In the genomic region with DNA sequence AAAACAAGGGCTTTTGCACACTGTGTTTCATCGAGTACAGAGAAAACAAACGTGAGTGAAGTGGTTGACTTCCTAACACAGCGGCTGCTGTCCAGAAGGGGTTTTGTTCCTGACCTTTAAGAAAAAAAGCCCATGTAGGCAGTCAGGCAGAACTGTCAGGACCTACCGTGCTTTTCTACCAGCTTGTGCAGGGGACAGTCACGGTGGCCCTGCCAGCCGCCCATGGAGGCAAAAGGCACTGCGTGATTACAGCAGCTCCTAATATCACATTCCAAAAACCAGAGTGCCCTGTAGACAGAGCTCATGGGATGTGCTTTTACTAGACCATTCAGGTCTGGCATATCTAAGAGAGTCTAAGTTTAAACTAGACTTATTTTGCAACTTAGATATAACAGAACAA, we compare ENCODE assay signal across 12 cellular contexts. TPM values are rescaled to one million over a fixed set of nuclear protein-coding genes. Genes with fewer than 3 reads are reported as not detected.
DNase-seq lines count a peak whose midpoint lies in the region; ATAC-seq, FAIRE-seq and TF ChIP-seq lines count a peak whose summit lies in the region.
"Had no signal": no experiment of that assay in that cellular context is flagged by ENCODE, and none has a peak within 500 bp of the region (broad histone marks: within the 10 kb centered on the region; RNA-seq: fewer than 3 reads in every experiment).

No MANE protein-coding gene starts in this region.

- H3K4me3 ChIP-seq in HepG2 (replicated peaks in 1 of 3; ENCODE audit: insufficient read depth in 1 of 3, low read depth in 2 of 3, low read length in 3 of 3) (no peak overlapping the region), right lobe of liver (no peak overlapping the region)
- H3K4me3 ChIP-seq: esophagus squamous epithelium had no signal

- peak overlapping the region; percentile 73 for H3K27ac Mint-ChIP-seq in activated naive CD8-positive, alpha-beta T cell
- H3K27ac Mint-ChIP-seq in nephron progenitor cell (peak overlapping the region; percentile 54), Calu3 (ENCODE audit: unreplicated experiment) (no peak overlapping the region)

- H3K9me3 ChIP-seq in HepG2 (ENCODE audit: low read length) (no peaks in the 10 kb centered on the region), right lobe of liver (no peaks in the 10 kb centered on the region)
- H3K9me3 ChIP-seq: esophagus squamous epithelium had no signal

- DNase-seq in HepG2 (ENCODE audit: low spot score) (no peak), right lobe of liver (no peak), nephron progenitor cell (no peak), Calu3 (no peak), DMS53 treated with DMSO at 0.1 percent for 48 hours (lab: John Stamatoyannopoulos, UW; ENCODE audit: unreplicated experiment) (no peak)
- DNase-seq: esophagus squamous epithelium; NCI-H187; NCI-H82; stimulated activated CD8-positive, alpha-beta memory T cell treated with anti-CD3 and anti-CD28 coated beads, Interleukin-4, amount 100 ng/mL, for 48 hours had no signal

- no peak for TF ChIP-seq CTCF in HepG2 (CRISPR knock-in tag; IDR thresholded peaks at IDR 0.05)
- TF ChIP-seq CTCF in right lobe of liver (IDR thresholded peaks at IDR 0.05) = no peak
- TF ChIP-seq CTCF in nephron progenitor cell (IDR thresholded peaks at IDR 0.05) = no peak
- TF ChIP-seq CTCF in Calu3 (IDR thresholded peaks at IDR 0.05; ENCODE audit: unreplicated experiment) = no peak

- no peaks in the 10 kb centered on the region for H3K9me3 Mint-ChIP-seq in activated naive CD8-positive, alpha-beta T cell (ENCODE audit: low read depth)
- H3K9me3 Mint-ChIP-seq in nephron progenitor cell = no peaks in the 10 kb centered on the region
- no peaks in the 10 kb centered on the region for H3K9me3 Mint-ChIP-seq in Calu3 (ENCODE audit: low read depth, unreplicated experiment)

- no peak for TF ChIP-seq RAD21 in HepG2 (CRISPR knock-in tag; IDR thresholded peaks at IDR 0.05)

- WGBS in HepG2 (ENCODE audit: low lambda C conversion rate) = 98% methylated on average over 5 of the region's 7 CpGs
- WGBS in right lobe of liver (ENCODE audit: insufficient coverage, low coverage, low lambda C conversion rate, missing lambda C conversion rate) = 75% methylated on average over 4 of the region's 7 CpGs

- no peaks in the 10 kb centered on the region for H3K27me3 Mint-ChIP-seq in activated naive CD8-positive, alpha-beta T cell
- H3K27me3 Mint-ChIP-seq in nephron progenitor cell (ENCODE audit: low read depth, poor library complexity) (no peaks in the 10 kb centered on the region), Calu3 (ENCODE audit: unreplicated experiment) (no peaks in the 10 kb centered on the region)

- BruUV-seq in HepG2 (replicated peaks; lab: Mats Ljungman, UMichigan) (no TSS peak), Calu3 (replicated peaks; lab: Mats Ljungman, UMichigan) (no TSS peak)

- ATAC-seq in HepG2 = no peak
- ATAC-seq in right lobe of liver = no peak
- no peak for ATAC-seq in HG03460 (IDR thresholded peaks at IDR 0.05; ENCODE audit: unreplicated experiment)
- ATAC-seq in GM21529 (IDR thresholded peaks at IDR 0.05; ENCODE audit: unreplicated experiment) = no peak

- FAIRE-seq in HepG2 (lab: Jason Lieb, UNC) = no peak

- H3K36me3 Mint-ChIP-seq in activated naive CD8-positive, alpha-beta T cell = peaks cover 28% of the 10 kb centered on the region
- peaks cover 27% of the 10 kb centered on the region for H3K36me3 Mint-ChIP-seq in nephron progenitor cell (ENCODE audit: low read depth)
- peaks cover 14% of the 10 kb centered on the region for H3K36me3 Mint-ChIP-seq in Calu3 (ENCODE audit: insufficient read depth, unreplicated experiment)

- H3K4me1 Mint-ChIP-seq in activated naive CD8-positive, alpha-beta T cell (ENCODE audit: low read depth) = peaks cover 92% of the 10 kb centered on the region
- peaks cover 33% of the 10 kb centered on the region for H3K4me1 Mint-ChIP-seq in nephron progenitor cell
- H3K4me1 Mint-ChIP-seq in Calu3 (ENCODE audit: low read depth, unreplicated experiment) = no peaks in the 10 kb centered on the region

- H3K27me3 ChIP-seq in HepG2 (ENCODE audit: control insufficient read depth in 1 of 2, insufficient read depth in 2 of 2, low read length in 2 of 2) (no peaks in the 10 kb centered on the region), right lobe of liver (no peaks in the 10 kb centered on the region)
- H3K27me3 ChIP-seq: esophagus squamous epithelium had no signal

- H3K9ac ChIP-seq in HepG2 (ENCODE audit: insufficient read depth, low read depth, low read length) = no peak overlapping the region

- intact Hi-C loops in HepG2 (cut with micrococcal nuclease; ENCODE audit: unreplicated experiment) (no loop called here), right lobe of liver (cut with DNase I) (no loop called here), Calu3 (cut with micrococcal nuclease; ENCODE audit: unreplicated experiment) (no loop called here)

- TF ChIP-seq POLR2A in HepG2 (IDR thresholded peaks at IDR 0.05; ENCODE audit: insufficient read depth in 1 of 2, low read depth in 2 of 2, low read length in 2 of 2) (no peak), right lobe of liver (IDR thresholded peaks at IDR 0.05) (no peak)

- H3K36me3 ChIP-seq in HepG2 (replicated peaks in 1 of 2; ENCODE audit: control insufficient read depth in 1 of 2, insufficient read depth in 2 of 2, low read length in 2 of 2) = peaks cover 56 to 85% of the 10 kb centered on the region in 2 experiments
- H3K36me3 ChIP-seq in right lobe of liver = peaks cover 13 to 78% (median 51%) of the 10 kb centered on the region in 4 donors

- POLR2A ChIA-PET in HepG2 (lab: Yijun Ruan, JAX) = no interaction called here

- H3K27ac ChIP-seq in HepG2 (ENCODE audit: extremely low read length, insufficient read depth, low read length) (no peak overlapping the region), right lobe of liver (no peak overlapping the region)

- in situ Hi-C loops in HepG2 (cut with HindIII; ENCODE audit: extremely low pct_ligation_motif_present, low pct_unique_long_range_greater_than_20kb) = no loop called here

- peaks cover 26% of the 10 kb centered on the region for H3K79me2 ChIP-seq in HepG2 (ENCODE audit: insufficient read depth, low read length)

- H3K4me2 ChIP-seq in HepG2 (ENCODE audit: low read depth, low read length) = no peak overlapping the region

- peak overlapping the region; percentile 96 for H3K4me3 Mint-ChIP-seq in activated naive CD8-positive, alpha-beta T cell
- H3K4me3 Mint-ChIP-seq in nephron progenitor cell (peak overlapping the region; percentile 60), Calu3 (ENCODE audit: low read depth, unreplicated experiment) (no peak overlapping the region)

- no peak overlapping the region for H2AFZ ChIP-seq in HepG2 (ENCODE audit: low read length)

- TF ChIP-seq EP300 in HepG2 (IDR thresholded peaks at IDR 0.05; ENCODE audit: low read depth in 2 of 2, low read length in 2 of 2) (no peak), HepG2 (CRISPR knock-in tag; IDR thresholded peaks at IDR 0.05; ENCODE audit: borderline replicate concordance) (no peak)

- H3K4me1 ChIP-seq in HepG2 (ENCODE audit: insufficient read depth, low read length) (peaks cover 16% of the 10 kb centered on the region), right lobe of liver (peaks cover 0 to 2% (median 0%) of the 10 kb centered on the region in 4 donors)

- CTCF ChIA-PET in HepG2 (lab: Yijun Ruan, JAX; ENCODE audit: low intra/inter-chr PET ratio, low total read pairs) = no interaction called here
- CTCF ChIA-PET in Calu3 (lab: Charles Lee) = no interaction called here

- peaks cover 55% of the 10 kb centered on the region for H4K20me1 ChIP-seq in HepG2 (ENCODE audit: insufficient read depth, low read length)

TF ChIP-seq in HepG2, 621 proteins besides CTCF, POLR2A, EP300 and RAD21:
- 0 out of 2 replicates have a peak, but pooled peaks have one; percentile 28 for TF ChIP-seq ZC3H13 (CRISPR knock-in tag; IDR thresholded peaks at IDR 0.05)
- TF ChIP-seq TCF12 (IDR thresholded peaks at IDR 0.05) = no peak
- TF ChIP-seq TCF12 (CRISPR knock-in tag; IDR thresholded peaks at IDR 0.05) = no peak
TF ChIP-seq in HepG2: peak in this region for 1.

RNA-seq across cellular contexts. Expression of gene TNFAIP3, which starts 12.2 kb away (rescaled TPM):
- total RNA-seq in HepG2 (2016; rRNA removed; fragmentation: Illumina TruSeq; extraction: Trizol) = 24.7 and 28.2 TPM in 2 replicates
- total RNA-seq in HepG2 (2016; cell fraction: cytosol; rRNA removed; fragmentation: Illumina TruSeq; extraction: Trizol; ENCODE audit: low read depth) = 2.2 and 2.6 TPM in 2 replicates
- 18.9 and 27.7 TPM in 2 replicates for total RNA-seq in HepG2 (2016; cell fraction: insoluble cytoplasmic fraction; rRNA removed; fragmentation: Illumina TruSeq; extraction: Trizol)
- 8.2 and 8.6 TPM in 2 replicates for total RNA-seq in HepG2 (2016; cell fraction: membrane; rRNA removed; fragmentation: Illumina TruSeq; extraction: Trizol)
- 61.9 and 64.1 TPM in 2 replicates for total RNA-seq in HepG2 (2016; cell fraction: nucleus; rRNA removed; fragmentation: Illumina TruSeq; extraction: Trizol)
- polyA plus RNA-seq in HepG2 (2011; rRNA removed) = 47.1 and 49.6 TPM in 2 replicates
- 22.2 and 24.7 TPM in 2 replicates for polyA plus RNA-seq in HepG2 (2011; cell fraction: cytosol; rRNA removed)
- polyA plus RNA-seq in HepG2 (2011; cell fraction: nucleus; rRNA removed) = 144 and 150 TPM in 2 replicates
- polyA plus RNA-seq in HepG2 (2012) = 30.0 and 33.6 TPM in 2 replicates
- polyA plus RNA-seq in HepG2 (2016; cell fraction: cytosol; fragmentation: Illumina TruSeq; extraction: Trizol; ENCODE audit: low read depth) = 1.00 and 1.1 TPM in 2 replicates
- 21.4 and 27.8 TPM in 2 replicates for polyA plus RNA-seq in HepG2 (2016; cell fraction: insoluble cytoplasmic fraction; fragmentation: Illumina TruSeq; extraction: Trizol; ENCODE audit: low read depth)
- 3.4 and 4.2 TPM in 2 replicates for polyA plus RNA-seq in HepG2 (2016; cell fraction: membrane; fragmentation: Illumina TruSeq; extraction: Trizol; ENCODE audit: low read depth)
- polyA plus RNA-seq in HepG2 (2016; cell fraction: nucleus; fragmentation: Illumina TruSeq; extraction: Trizol; ENCODE audit: insufficient read depth, low read depth) = 121 and 138 TPM in 2 replicates
- polyA minus RNA-seq in HepG2 (2011; rRNA and poly(A)+ RNA removed; ENCODE audit: low replicate concordance) = 2.9 and 35.1 TPM in 2 replicates
- polyA minus RNA-seq in HepG2 (2011; cell fraction: cytosol; rRNA and poly(A)+ RNA removed) = 30.0 and 32.5 TPM in 2 replicates
- 52.7 and 61.8 TPM in 2 replicates for polyA minus RNA-seq in HepG2 (2011; cell fraction: nucleus; rRNA and poly(A)+ RNA removed)
- total RNA-seq in right lobe of liver = 10 to 100 TPM in 5 of 6 experiments, 1 to 10 TPM in 1; 8.3 to 38.1 (median 13.6) TPM
- total RNA-seq in Calu3 (2022) = 19.4 and 22.6 TPM in 2 replicates
